In the genomic region with DNA sequence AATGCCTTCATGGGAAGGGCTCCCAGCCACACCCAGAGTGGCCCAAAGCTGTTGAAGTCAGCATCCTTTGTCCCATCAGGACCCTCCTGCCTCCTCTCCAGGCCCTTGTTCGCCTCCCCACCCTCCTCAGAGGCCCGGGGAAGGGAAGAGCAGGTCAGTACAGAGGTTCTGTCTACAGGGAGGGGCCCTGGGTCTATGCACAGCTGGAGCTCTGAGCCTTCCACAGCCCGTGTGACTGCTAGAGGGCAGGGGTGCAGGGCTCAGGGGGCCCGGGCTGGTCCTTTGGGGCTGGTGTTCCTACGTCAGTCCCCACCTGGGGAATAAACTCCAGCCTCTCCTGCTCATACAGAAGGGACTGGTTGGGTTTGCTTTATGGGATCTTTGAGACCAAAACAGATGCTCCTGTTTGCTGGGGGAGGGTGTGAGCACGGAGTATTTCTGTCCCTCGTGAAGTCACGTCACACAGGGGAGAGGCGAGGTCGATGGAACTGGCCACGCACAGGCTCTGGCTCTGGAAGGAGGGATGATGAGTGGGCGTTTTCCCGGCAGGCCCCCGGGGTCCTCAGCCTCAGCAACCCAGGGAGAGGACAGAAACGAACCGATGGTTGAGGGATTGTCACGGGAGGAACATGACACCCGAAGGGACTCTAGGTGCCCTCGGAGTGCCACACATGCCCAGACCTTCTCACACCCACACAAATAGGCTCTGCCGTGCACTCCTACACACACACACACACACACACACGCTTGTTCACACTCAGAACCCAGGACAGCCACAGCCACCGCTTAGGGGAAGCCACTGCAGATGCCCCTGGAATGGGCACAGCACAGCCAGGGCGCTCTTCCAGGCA, we compare ENCODE assay signal across 1 cellular context.
TF ChIP-seq lines count a peak whose summit lies in the region.

No MANE protein-coding gene starts in this region.

TF ChIP-seq in A549, 52 proteins besides CTCF, POLR2A, EP300 and RAD21 (continued from another document):
- TF ChIP-seq RNF2 (IDR thresholded peaks at IDR 0.05; ENCODE audit: borderline replicate concordance, low read depth) (no peak), RFX5 (IDR thresholded peaks at IDR 0.05) (no peak), CHD2 (IDR thresholded peaks at IDR 0.05; ENCODE audit: low read length, partially characterized antibody) (no peak), KDM5A (IDR thresholded peaks at IDR 0.05) (no peak), CBX2 (IDR thresholded peaks at IDR 0.05; ENCODE audit: borderline replicate concordance, low read depth) (no peak), EHMT2 (IDR thresholded peaks at IDR 0.05; ENCODE audit: low read depth) (no peak), CHD4 (IDR thresholded peaks at IDR 0.05; ENCODE audit: borderline replicate concordance) (no peak), NR3C1 (IDR thresholded peaks at IDR 0.05) (no peak), PHF8 (IDR thresholded peaks at IDR 0.05; ENCODE audit: borderline replicate concordance, low read depth) (no peak), NFE2L2 (conservative IDR thresholded peaks at IDR 0.05; ENCODE audit: low read length) (no peak), RARB (CRISPR knock-in tag; IDR thresholded peaks at IDR 0.05) (no peak), ESRRA (IDR thresholded peaks at IDR 0.05; ENCODE audit: borderline replicate concordance, low read length) (no peak), CBX8 (IDR thresholded peaks at IDR 0.05) (no peak)
- TF ChIP-seq, protein P1, sequence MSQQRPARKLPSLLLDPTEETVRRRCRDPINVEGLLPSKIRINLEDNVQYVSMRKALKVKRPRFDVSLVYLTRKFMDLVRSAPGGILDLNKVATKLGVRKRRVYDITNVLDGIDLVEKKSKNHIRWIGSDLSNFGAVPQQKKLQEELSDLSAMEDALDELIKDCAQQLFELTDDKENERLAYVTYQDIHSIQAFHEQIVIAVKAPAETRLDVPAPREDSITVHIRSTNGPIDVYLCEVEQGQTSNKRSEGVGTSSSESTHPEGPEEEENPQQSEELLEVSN (IDR thresholded peaks at IDR 0.05; ENCODE audit: borderline replicate concordance, low read depth): no peak
- TF ChIP-seq, protein P2, sequence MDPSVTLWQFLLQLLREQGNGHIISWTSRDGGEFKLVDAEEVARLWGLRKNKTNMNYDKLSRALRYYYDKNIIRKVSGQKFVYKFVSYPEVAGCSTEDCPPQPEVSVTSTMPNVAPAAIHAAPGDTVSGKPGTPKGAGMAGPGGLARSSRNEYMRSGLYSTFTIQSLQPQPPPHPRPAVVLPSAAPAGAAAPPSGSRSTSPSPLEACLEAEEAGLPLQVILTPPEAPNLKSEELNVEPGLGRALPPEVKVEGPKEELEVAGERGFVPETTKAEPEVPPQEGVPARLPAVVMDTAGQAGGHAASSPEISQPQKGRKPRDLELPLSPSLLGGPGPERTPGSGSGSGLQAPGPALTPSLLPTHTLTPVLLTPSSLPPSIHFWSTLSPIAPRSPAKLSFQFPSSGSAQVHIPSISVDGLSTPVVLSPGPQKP (IDR thresholded peaks at IDR 0.05; ENCODE audit: low read depth, low read length): no peak
- TF ChIP-seq, protein P3, sequence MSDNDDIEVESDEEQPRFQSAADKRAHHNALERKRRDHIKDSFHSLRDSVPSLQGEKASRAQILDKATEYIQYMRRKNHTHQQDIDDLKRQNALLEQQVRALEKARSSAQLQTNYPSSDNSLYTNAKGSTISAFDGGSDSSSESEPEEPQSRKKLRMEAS (IDR thresholded peaks at IDR 0.05): no peak
TF ChIP-seq in A549: peak in this region for 0.
